In genomic region chr13:110322828-110323171, GRCh38 we compare ENCODE assay signal across 24 cellular contexts. TPM values are rescaled to one million over a fixed set of nuclear protein-coding genes. Genes with fewer than 3 reads are reported as not detected.
DNase-seq lines count a peak whose midpoint lies in the region; ATAC-seq and TF ChIP-seq lines count a peak whose summit lies in the region.
"Had no signal": no experiment of that assay in that cellular context is flagged by ENCODE, and none has a peak within 500 bp of the region (broad histone marks: within the 10 kb centered on the region; RNA-seq: fewer than 3 reads in every experiment).

No MANE protein-coding gene starts in this region.

- 90 to 91% methylated on average over 7 of the region's 7 CpGs for WGBS in GM23248 (ENCODE audit: low coverage in 1 of 2, low lambda C conversion rate in 2 of 2, missing lambda C conversion rate in 2 of 2), 2 experiments
- WGBS in H9 (ENCODE audit: extremely low coverage, insufficient read length, low lambda C conversion rate) = no CpG with 5 or more reads among the region's 7 CpGs

- no peaks in the 10 kb centered on the region for H3K79me1 ChIP-seq in H9 (ENCODE audit: insufficient read depth, low read depth, low read length, poor library complexity, severe bottlenecking)

- no peak overlapping the region for H3K56ac ChIP-seq in H9 (ENCODE audit: insufficient read length, low read depth, low read length)

- no peak overlapping the region for H2BK12ac ChIP-seq in H9 (ENCODE audit: insufficient read length, low read depth, low read length)

- H3K4ac ChIP-seq in H9 (ENCODE audit: low read depth, low read length) = no peak overlapping the region

- H3K4me2 ChIP-seq in GM23248 (ENCODE audit: unreplicated experiment) (no peak overlapping the region), H9 (ENCODE audit: insufficient read depth, insufficient read length, low read length) (no peak overlapping the region)
- H3K4me2 ChIP-seq: BLaER1 had no signal

- H4K8ac ChIP-seq in H9 (replicated peaks; ENCODE audit: insufficient read length, low read depth, low read length) = no peak overlapping the region

- DNase-seq in GM23248 = no peak
- DNase-seq in chondrocyte (ENCODE audit: low spot score) = no peak
- no peak for DNase-seq in GM13976 (ENCODE audit: low spot score)
- DNase-seq in H9 = no peak
- DNase-seq: activated CD4-positive, alpha-beta T cell treated with anti-CD3 and anti-CD28 coated beads, Interleukin-2, amount 10 ng/mL, durations not matched to agents 24 days and 14 days; activated naive CD4-positive, alpha-beta T cell treated with anti-CD3 and anti-CD28 coated beads for 36 hours; activated T-cell treated with anti-CD3 and anti-CD28 coated beads, Interleukin-2, amount 50 U/mL, for 48 hours; cortex of kidney; GF-D8; NCI-H1048; NCI-H2029; NCI-H774; stimulated activated CD4-positive, alpha-beta T cell treated with anti-CD3 and anti-CD28 coated beads, Interleukin-12 subunit alpha, Interleukin-12 subunit beta, amount 100 ng/mL, for 4 hours; stimulated activated CD4-positive, alpha-beta T cell treated with anti-CD3 and anti-CD28 coated beads, Interleukin-4, amount 100 ng/mL, for 24 hours; stimulated activated naive CD4-positive, alpha-beta T cell treated with Interleukin-2 at 50 U/mL for 16 hours had no signal

- ATAC-seq in HG02678 (IDR thresholded peaks at IDR 0.05; ENCODE audit: unreplicated experiment) (no peak), HG02610 (IDR thresholded peaks at IDR 0.05; ENCODE audit: unreplicated experiment) (no peak)
- ATAC-seq: HepG2 had no signal

- H3K36me3 Mint-ChIP-seq in chondrocyte (ENCODE audit: low read depth) (peaks cover 30% of the 10 kb centered on the region), H9 (ENCODE audit: insufficient read depth in 1 of 3, low read depth in 3 of 3) (peaks cover 8 to 14% (median 13%) of the 10 kb centered on the region in 3 experiments)

- H2AK5ac ChIP-seq in H9 (ENCODE audit: insufficient read length, low read length) = no peak overlapping the region

- H4K5ac ChIP-seq in H9 (ENCODE audit: insufficient read length, low read depth, low read length) = no peak overlapping the region

- H3K9ac ChIP-seq in GM23248 (no peak overlapping the region), muscle layer of colon (ENCODE audit: low read length) (no peak overlapping the region), subcutaneous abdominal adipose tissue (ENCODE audit: low read length in 5 of 5) (no peak overlapping the region), H9 (ENCODE audit: extremely low read depth, insufficient read length, low read length) (no peak overlapping the region)
- H3K9ac ChIP-seq: BLaER1 had no signal

- H3K4me1 ChIP-seq in GM23248 (ENCODE audit: insufficient read depth) (peaks cover 53% of the 10 kb centered on the region), muscle layer of colon (ENCODE audit: insufficient read depth, low read length) (peaks cover 91% of the 10 kb centered on the region), subcutaneous abdominal adipose tissue (ENCODE audit: control insufficient read depth in 5 of 5, insufficient read depth in 5 of 5, low read length in 5 of 5) (peaks cover 14 to 93% (median 78%) of the 10 kb centered on the region in 5 donors), H9 (ENCODE audit: insufficient read depth, low read length) (peaks cover 3% of the 10 kb centered on the region; the same call in 1 of the 2 replicates)
- H3K4me1 ChIP-seq: HAP-1 had no signal

- no peaks in the 10 kb centered on the region for H3K9me2 ChIP-seq in GM23248 (ENCODE audit: insufficient read depth)

- H2BK20ac ChIP-seq in H9 (ENCODE audit: low read depth, low read length, poor library complexity, severe bottlenecking) = no peak overlapping the region

- H3K4me3 Mint-ChIP-seq in chondrocyte (ENCODE audit: unreplicated experiment) = no peak overlapping the region
- H3K4me3 Mint-ChIP-seq in H9 = no peak overlapping the region
- H3K4me3 Mint-ChIP-seq: activated CD4-positive, alpha-beta T cell treated with anti-CD3 and anti-CD28 coated beads, Interleukin-2, amount 10 ng/mL, durations not matched to agents 24 days and 14 days; activated naive CD4-positive, alpha-beta T cell treated with anti-CD3 and anti-CD28 coated beads for 36 hours had no signal

- peaks cover 47% of the 10 kb centered on the region for H3F3A ChIP-seq in GM23248 (ENCODE audit: insufficient read depth)

- no peak overlapping the region for H4K91ac ChIP-seq in H9 (ENCODE audit: insufficient read length, low read depth, low read length)

- H3T11ph ChIP-seq in H9 (ENCODE audit: low read length) = no peak overlapping the region

- H3K23me2 ChIP-seq in H9 (ENCODE audit: insufficient read length, low read depth, low read length, poor library complexity, severe bottlenecking) = no peaks in the 10 kb centered on the region

- H3K79me2 ChIP-seq in GM23248 (ENCODE audit: insufficient read depth) (peaks cover 71% of the 10 kb centered on the region), H9 (ENCODE audit: insufficient read depth, low read length) (no peaks in the 10 kb centered on the region; the same call in 1 of the 2 replicates)

- H3K27ac ChIP-seq in GM23248 = peak overlapping the region; percentile 39
- H3K27ac ChIP-seq in muscle layer of colon (ENCODE audit: low read depth, low read length) = peak overlapping the region; percentile 74
- H3K27ac ChIP-seq in subcutaneous abdominal adipose tissue (ENCODE audit: low read depth, low read length) = peak overlapping the region; percentile 64
- H3K27ac ChIP-seq in H9 (ENCODE audit: insufficient read length, low read depth, low read length) = no peak overlapping the region
- H3K27ac ChIP-seq: BLaER1, VCaP had no signal

- TF ChIP-seq CTCF in chondrocyte (IDR thresholded peaks at IDR 0.05) (no peak), GM13976 (IDR thresholded peaks at IDR 0.05; ENCODE audit: borderline replicate concordance, control extremely low read depth, extremely low read depth, insufficient read depth, missing control alignments) (no peak), H9 (conservative IDR thresholded peaks at IDR 0.05) (no peak)

- no peak overlapping the region for H2BK15ac ChIP-seq in H9 (ENCODE audit: low read depth, low read length)

- H3K9me3 Mint-ChIP-seq in chondrocyte (ENCODE audit: low read depth) (no peaks in the 10 kb centered on the region), H9 (peaks cover 0 to 4% of the 10 kb centered on the region in 2 experiments; a peak in 2 of 5 replicates)
- H3K9me3 Mint-ChIP-seq: activated CD4-positive, alpha-beta T cell treated with anti-CD3 and anti-CD28 coated beads, Interleukin-2, amount 10 ng/mL, durations not matched to agents 24 days and 14 days; activated naive CD4-positive, alpha-beta T cell treated with anti-CD3 and anti-CD28 coated beads for 36 hours had no signal

- H2BK120ac ChIP-seq in H9 (ENCODE audit: low read depth, low read length, poor library complexity, severe bottlenecking) = no peak overlapping the region

- in situ Hi-C loops in GM23248 (cut with MboI) = no loop called here
- in situ Hi-C loops in GM13976 (cut with MboI; ENCODE audit: low sequenced_read_pairs, unreplicated experiment) = no loop called here

- no peak overlapping the region for H3K14ac ChIP-seq in H9 (ENCODE audit: insufficient read depth, low read length)

- no peaks in the 10 kb centered on the region for H3K27me3 Mint-ChIP-seq in chondrocyte (ENCODE audit: low read depth)
- H3K27me3 Mint-ChIP-seq in H9 (ENCODE audit: low read depth) = no peaks in the 10 kb centered on the region

- no peaks in the 10 kb centered on the region for H3K36me3 ChIP-seq in GM23248 (ENCODE audit: low read depth)
- H3K36me3 ChIP-seq in muscle layer of colon (ENCODE audit: insufficient read depth, low read length) = peaks cover 2% of the 10 kb centered on the region
- H3K36me3 ChIP-seq in subcutaneous abdominal adipose tissue (ENCODE audit: control insufficient read depth in 5 of 5, insufficient read depth in 5 of 5, low read length in 5 of 5) = peaks cover 0 to 12% (median 5%) of the 10 kb centered on the region in 5 donors
- H3K36me3 ChIP-seq: BLaER1, HAP-1 had no signal

- H3K27ac Mint-ChIP-seq in chondrocyte (ENCODE audit: unreplicated experiment) (peak overlapping the region; percentile 88), H9 (no peak overlapping the region; a peak in 1 of 7 replicates)
- H3K27ac Mint-ChIP-seq: activated CD4-positive, alpha-beta T cell treated with anti-CD3 and anti-CD28 coated beads, Interleukin-2, amount 10 ng/mL, durations not matched to agents 24 days and 14 days; activated naive CD4-positive, alpha-beta T cell treated with anti-CD3 and anti-CD28 coated beads for 36 hours had no signal

- no peak overlapping the region for H3K18ac ChIP-seq in H9 (ENCODE audit: insufficient read length, low read depth, low read length)

- H3K9me3 ChIP-seq in GM23248 (ENCODE audit: low read depth) (no peaks in the 10 kb centered on the region), muscle layer of colon (ENCODE audit: low read length) (no peaks in the 10 kb centered on the region), subcutaneous abdominal adipose tissue (ENCODE audit: control insufficient read depth in 5 of 5, low read length in 5 of 5) (no peaks in the 10 kb centered on the region), H9 (ENCODE audit: control insufficient read depth, low read depth, low read length) (no peaks in the 10 kb centered on the region)
- H3K9me3 ChIP-seq: HAP-1, tibial nerve had no signal

- no peaks in the 10 kb centered on the region for H3K27me3 ChIP-seq in GM23248 (replicated peaks; ENCODE audit: insufficient read depth)
- no peaks in the 10 kb centered on the region for H3K27me3 ChIP-seq in muscle layer of colon (ENCODE audit: control insufficient read depth in 1 of 2, insufficient read depth in 2 of 2, low read length in 2 of 2)
- H3K27me3 ChIP-seq in subcutaneous abdominal adipose tissue (ENCODE audit: control insufficient read depth in 5 of 5, insufficient read depth in 4 of 5, low read length in 5 of 5) = no peaks in the 10 kb centered on the region
- H3K27me3 ChIP-seq in H9 (ENCODE audit: insufficient read depth, low read length) = no peaks in the 10 kb centered on the region
- H3K27me3 ChIP-seq: BLaER1, tibial nerve had no signal

- H3K4me1 Mint-ChIP-seq in chondrocyte (ENCODE audit: low read depth) (peaks cover 95% of the 10 kb centered on the region), H9 (peaks cover 46% of the 10 kb centered on the region in 2 experiments)

- H2AFZ ChIP-seq in GM23248 (no peak overlapping the region), H9 (ENCODE audit: low read length) (no peak overlapping the region)

- no peak overlapping the region for H3K23ac ChIP-seq in H9 (ENCODE audit: insufficient read length, low read depth, low read length)

- H3K4me3 ChIP-seq in GM23248 = no peak overlapping the region
- no peak overlapping the region for H3K4me3 ChIP-seq in muscle layer of colon (ENCODE audit: low read depth in 1 of 2, low read length in 2 of 2)
- H3K4me3 ChIP-seq in subcutaneous abdominal adipose tissue (ENCODE audit: low read depth in 1 of 5, low read length in 5 of 5) = no peak overlapping the region
- H3K4me3 ChIP-seq: BLaER1, HAP-1, tibial nerve had no signal

- H2BK5ac ChIP-seq in H9 (ENCODE audit: insufficient read length, low read length) = no peak overlapping the region

- no peaks in the 10 kb centered on the region for H4K20me1 ChIP-seq in GM23248 (ENCODE audit: insufficient read depth)
- H4K20me1 ChIP-seq in H9 (ENCODE audit: control insufficient read depth, insufficient read depth, insufficient read length) = no peaks in the 10 kb centered on the region
- H4K20me1 ChIP-seq: BLaER1 had no signal

RNA-seq across cellular contexts. Expression of gene COL4A2, which starts 15.7 kb away (rescaled TPM):
- total RNA-seq in GM23248 (2014; rRNA removed; shearing (Covaris generic)) = 455 and 524 TPM in 2 replicates
- 137 and 146 TPM in 2 replicates for polyA plus RNA-seq in GM23248 (2016; fragmentation: Nextera tagmentation; extraction: Ambion mirVana)
- total RNA-seq in chondrocyte = 1,370 to 2,411 TPM (median 2,366 TPM) in 3 replicates
- total RNA-seq in H9 (2021) = 68.8 and 76.5 TPM in 2 replicates
- total RNA-seq: activated CD4-positive, alpha-beta T cell treated with anti-CD3 and anti-CD28 coated beads, Interleukin-2, amount 10 ng/mL, durations not matched to agents 24 days and 14 days; activated naive CD4-positive, alpha-beta T cell treated with anti-CD3 and anti-CD28 coated beads for 36 hours had no signal

RNA-seq across cellular contexts. Expression of gene COL4A1, which starts 15.8 kb away (rescaled TPM):
- total RNA-seq in GM23248 (2014; rRNA removed; shearing (Covaris generic)) = 519 and 549 TPM in 2 replicates
- 183 and 184 TPM in 2 replicates for polyA plus RNA-seq in GM23248 (2016; fragmentation: Nextera tagmentation; extraction: Ambion mirVana)
- total RNA-seq in chondrocyte (2,319 to 5,210 TPM (median 5,209 TPM) in 3 replicates), H9 (2021) (73.1 and 74.6 TPM in 2 replicates)
- total RNA-seq: activated CD4-positive, alpha-beta T cell treated with anti-CD3 and anti-CD28 coated beads, Interleukin-2, amount 10 ng/mL, durations not matched to agents 24 days and 14 days; HepG2 had no signal
- polyA plus RNA-seq: HepG2 had no signal
